ENCODE assay signal across 21 cellular contexts in genomic region chr13:94455414-94455813, GRCh38. TPM values are rescaled to one million over a fixed set of nuclear protein-coding genes. Genes with fewer than 3 reads are reported as not detected.
DNase-seq lines count a peak whose midpoint lies in the region; ATAC-seq, FAIRE-seq and TF ChIP-seq lines count a peak whose summit lies in the region.
"Had no signal": no experiment of that assay in that cellular context is flagged by ENCODE, and none has a peak within 500 bp of the region (broad histone marks: within the 10 kb centered on the region; RNA-seq: fewer than 3 reads in every experiment).

No MANE protein-coding gene starts in this region.

- TF ChIP-seq EP300 in HepG2 (IDR thresholded peaks at IDR 0.05; ENCODE audit: low read depth in 2 of 2, low read length in 2 of 2) (no peak), HepG2 (CRISPR knock-in tag; IDR thresholded peaks at IDR 0.05; ENCODE audit: borderline replicate concordance) (no peak)

- CTCF ChIA-PET in HepG2 (lab: Yijun Ruan, JAX; ENCODE audit: low intra/inter-chr PET ratio, low total read pairs) = no interaction called here

- FAIRE-seq in HepG2 (lab: Jason Lieb, UNC) = no peak
- FAIRE-seq: G401.6, GM12892, H1 had no signal

- no peak for TF ChIP-seq CTCF in liver (IDR thresholded peaks at IDR 0.05; ENCODE audit: low read depth, low read length, missing input control)
- TF ChIP-seq CTCF in HepG2 (CRISPR knock-in tag; IDR thresholded peaks at IDR 0.05) = no peak
- TF ChIP-seq CTCF in right lobe of liver (IDR thresholded peaks at IDR 0.05) = no peak

- no peak for DNase-seq in HepG2 (ENCODE audit: low spot score)
- peak; percentile 55 for DNase-seq in NCI-H526 treated with DMSO at 0.1 percent for 48 hours (lab: John Stamatoyannopoulos, UW)
- DNase-seq in right lobe of liver = no peak
- DNase-seq in central memory CD4-positive, alpha-beta T cell = no peak
- DNase-seq: C1 segment of cervical spinal cord; Calu3; CD4-positive, alpha-beta memory T cell; COR-L47; DMS53; DMS79 treated with DMSO at 0.1 percent for 48 hours; GM23248; H7; HCEC 1CT had no signal

- H2AFZ ChIP-seq in HepG2 (ENCODE audit: low read length) = no peak overlapping the region
- H2AFZ ChIP-seq: GM23248 had no signal

- BruUV-seq in HepG2 (replicated peaks; lab: Mats Ljungman, UMichigan) = no TSS peak

- TF ChIP-seq RAD21 in liver (IDR thresholded peaks at IDR 0.05) (no peak), HepG2 (CRISPR knock-in tag; IDR thresholded peaks at IDR 0.05) (no peak)

- no peaks in the 10 kb centered on the region for H3K4me1 ChIP-seq in liver (ENCODE audit: control insufficient read depth in 4 of 4, insufficient read depth in 4 of 4, low read length in 3 of 4)
- no peaks in the 10 kb centered on the region for H3K4me1 ChIP-seq in HepG2 (ENCODE audit: insufficient read depth, low read length)
- H3K4me1 ChIP-seq in right lobe of liver = no peaks in the 10 kb centered on the region

- 28% methylated on average over 2 of the region's 2 CpGs for WGBS in liver
- 5% methylated on average over 2 of the region's 2 CpGs for WGBS in HepG2 (ENCODE audit: low lambda C conversion rate)
- 43% methylated on average over 2 of the region's 2 CpGs for WGBS in right lobe of liver (ENCODE audit: insufficient coverage, low coverage, low lambda C conversion rate, missing lambda C conversion rate)

- ATAC-seq in HepG2 (no peak), right lobe of liver (peak; percentile 80 to 94 (median 88)), GM21528 (IDR thresholded peaks at IDR 0.05; ENCODE audit: low FRiP score, unreplicated experiment) (no peak)

- H3K36me3 ChIP-seq in liver (ENCODE audit: control insufficient read depth in 4 of 4, insufficient read depth in 3 of 4, low read depth in 1 of 4, low read length in 3 of 4) (no peaks in the 10 kb centered on the region), HepG2 (replicated peaks in 1 of 2; ENCODE audit: control insufficient read depth in 1 of 2, insufficient read depth in 2 of 2, low read length in 2 of 2) (no peaks in the 10 kb centered on the region), right lobe of liver (no peaks in the 10 kb centered on the region)

- H3K9ac ChIP-seq in liver (ENCODE audit: low read depth in 1 of 2, low read length in 2 of 2) = no peak overlapping the region
- H3K9ac ChIP-seq in HepG2 (ENCODE audit: insufficient read depth, low read depth, low read length) = no peak overlapping the region
- H3K9ac ChIP-seq: GM23248 had no signal

- no peaks in the 10 kb centered on the region for H3K79me2 ChIP-seq in HepG2 (ENCODE audit: insufficient read depth, low read length)

- in situ Hi-C loops in HepG2 (cut with HindIII; ENCODE audit: extremely low pct_ligation_motif_present, low pct_unique_long_range_greater_than_20kb) = no loop called here

- intact Hi-C loops in HepG2 (cut with micrococcal nuclease; ENCODE audit: unreplicated experiment) (no loop called here), right lobe of liver (cut with DNase I) (no loop called here)

- POLR2A ChIA-PET in HepG2 (lab: Yijun Ruan, JAX) = no interaction called here

- TF ChIP-seq POLR2A in HepG2 (IDR thresholded peaks at IDR 0.05; ENCODE audit: insufficient read depth in 1 of 2, low read depth in 2 of 2, low read length in 2 of 2) (no peak), right lobe of liver (IDR thresholded peaks at IDR 0.05) (no peak)

- H3K4me3 ChIP-seq in liver (ENCODE audit: low read depth in 1 of 3, low read length in 3 of 3) = no peak overlapping the region
- H3K4me3 ChIP-seq in HepG2 (replicated peaks in 1 of 3; ENCODE audit: insufficient read depth in 1 of 3, low read depth in 2 of 3, low read length in 3 of 3) = no peak overlapping the region
- no peak overlapping the region for H3K4me3 ChIP-seq in right lobe of liver
- H3K4me3 ChIP-seq: GM23248 had no signal

- H4K20me1 ChIP-seq in HepG2 (ENCODE audit: insufficient read depth, low read length) = no peaks in the 10 kb centered on the region

- no peak overlapping the region for H3K27ac ChIP-seq in liver (ENCODE audit: low read depth in 1 of 2, low read length in 2 of 2)
- no peak overlapping the region for H3K27ac ChIP-seq in HepG2 (ENCODE audit: extremely low read length, insufficient read depth, low read length)
- peak overlapping the region in 1 of 3 donors; percentile 25 for H3K27ac ChIP-seq in right lobe of liver
- H3K27ac ChIP-seq: GM23248 had no signal

- H3K9me3 ChIP-seq in liver (ENCODE audit: control insufficient read depth in 4 of 4, low read length in 3 of 4) = no peaks in the 10 kb centered on the region
- no peaks in the 10 kb centered on the region for H3K9me3 ChIP-seq in HepG2 (ENCODE audit: low read length)
- no peaks in the 10 kb centered on the region for H3K9me3 ChIP-seq in right lobe of liver

- no peak overlapping the region for H3K4me2 ChIP-seq in HepG2 (ENCODE audit: low read depth, low read length)

- no peaks in the 10 kb centered on the region for H3K27me3 ChIP-seq in liver (ENCODE audit: control insufficient read depth in 4 of 4, insufficient read depth in 4 of 4, low read length in 3 of 4)
- H3K27me3 ChIP-seq in HepG2 (ENCODE audit: control insufficient read depth in 1 of 2, insufficient read depth in 2 of 2, low read length in 2 of 2) = no peaks in the 10 kb centered on the region
- no peaks in the 10 kb centered on the region for H3K27me3 ChIP-seq in right lobe of liver

TF ChIP-seq in HepG2, 621 proteins besides CTCF, POLR2A, EP300 and RAD21:
- TF ChIP-seq ZNF224 (CRISPR knock-in tag; IDR thresholded peaks at IDR 0.05) (no peak), GRHL1 (CRISPR knock-in tag; conservative IDR thresholded peaks at IDR 0.05) (no peak), PLSCR1 (CRISPR knock-in tag; IDR thresholded peaks at IDR 0.05; ENCODE audit: borderline replicate concordance) (no peak), ZFP36L2 (CRISPR knock-in tag; IDR thresholded peaks at IDR 0.05) (no peak), ZNF660 (CRISPR knock-in tag; IDR thresholded peaks at IDR 0.05; ENCODE audit: borderline replicate concordance, low read depth) (no peak), ZNF768 (CRISPR knock-in tag; IDR thresholded peaks at IDR 0.05) (no peak), FOXK1 (CRISPR knock-in tag; IDR thresholded peaks at IDR 0.05; ENCODE audit: borderline replicate concordance, low read depth) (no peak), ZNF251 (CRISPR knock-in tag; IDR thresholded peaks at IDR 0.05) (no peak)

RNA-seq across cellular contexts. Expression of gene DCT, which starts 24.1 kb away (rescaled TPM):
- under 1 TPM; 0.08 to 0.19 TPM for total RNA-seq in liver
- not detected for polyA plus RNA-seq in liver
- total RNA-seq in HepG2 (2016; rRNA removed; fragmentation: Illumina TruSeq; extraction: Trizol) = not detected in 2 replicates
- not detected in 2 replicates for total RNA-seq in HepG2 (2016; cell fraction: cytosol; rRNA removed; fragmentation: Illumina TruSeq; extraction: Trizol; ENCODE audit: low read depth)
- not detected in 2 replicates for total RNA-seq in HepG2 (2016; cell fraction: insoluble cytoplasmic fraction; rRNA removed; fragmentation: Illumina TruSeq; extraction: Trizol)
- not detected in 2 replicates for total RNA-seq in HepG2 (2016; cell fraction: membrane; rRNA removed; fragmentation: Illumina TruSeq; extraction: Trizol)
- not detected in 2 replicates for total RNA-seq in HepG2 (2016; cell fraction: nucleus; rRNA removed; fragmentation: Illumina TruSeq; extraction: Trizol)
- polyA plus RNA-seq in HepG2 (2011; rRNA removed) = not detected in 2 replicates
- 0.01 TPM in 1 of 2 replicates, not detected in the other for polyA plus RNA-seq in HepG2 (2011; cell fraction: cytosol; rRNA removed)
- polyA plus RNA-seq in HepG2 (2011; cell fraction: nucleus; rRNA removed) = 0.03 TPM in 1 of 2 replicates, not detected in the other
- polyA plus RNA-seq in HepG2 (2012) = not detected in 2 replicates
- polyA plus RNA-seq in HepG2 (2016; cell fraction: cytosol; fragmentation: Illumina TruSeq; extraction: Trizol; ENCODE audit: low read depth) = not detected in 2 replicates
- not detected in 2 replicates for polyA plus RNA-seq in HepG2 (2016; cell fraction: insoluble cytoplasmic fraction; fragmentation: Illumina TruSeq; extraction: Trizol; ENCODE audit: low read depth)
- polyA plus RNA-seq in HepG2 (2016; cell fraction: membrane; fragmentation: Illumina TruSeq; extraction: Trizol; ENCODE audit: low read depth) = not detected in 2 replicates
- polyA plus RNA-seq in HepG2 (2016; cell fraction: nucleus; fragmentation: Illumina TruSeq; extraction: Trizol; ENCODE audit: insufficient read depth, low read depth) = not detected in 2 replicates
- not detected in 2 replicates for polyA minus RNA-seq in HepG2 (2011; rRNA and poly(A)+ RNA removed; ENCODE audit: low replicate concordance)
- not detected in 2 replicates for polyA minus RNA-seq in HepG2 (2011; cell fraction: cytosol; rRNA and poly(A)+ RNA removed)
- polyA minus RNA-seq in HepG2 (2011; cell fraction: nucleus; rRNA and poly(A)+ RNA removed) = 0.25 TPM in 1 of 2 replicates, not detected in the other
- total RNA-seq in right lobe of liver = under 1 TPM in 4 of 6 experiments, not detected in 2; 0.10 to 0.35 (median 0.11) TPM
- total RNA-seq: A172, A673, Calu3, GM23248, H1, H7 had no signal
- polyA plus RNA-seq: BJ, GM23248 had no signal

Comparison
In these comparisons a context has a peak if more than half of its experiments do, and no peak if none do; other contexts are left out.
1. ATAC-seq: peak in right lobe of liver (4 of 4); none in HepG2 (single experiment) and GM21528 (single experiment).